Comparison of ENCODE assay signal across 25 cellular contexts in genomic region chr11:14860511-14860910, GRCh38.
"Had no signal": no experiment of that assay in that cellular context is flagged by ENCODE, and none has a peak within 500 bp of the region (broad histone marks: within the 10 kb centered on the region; RNA-seq: fewer than 3 reads in every experiment).

No MANE protein-coding gene starts in this region.

- H3K9ac ChIP-seq: neural progenitor cell, parathyroid adenoma had no signal

- H3K4me3 ChIP-seq: gastrocnemius medialis, heart left ventricle, hepatocyte, lung, neural progenitor cell, thoracic aorta, tibial nerve, upper lobe of left lung had no signal

- H3K9me3 Mint-ChIP-seq: effector memory CD8-positive, alpha-beta T cell had no signal

- H3K36me3 ChIP-seq: gastrocnemius medialis, thoracic aorta had no signal

- H3K79me2 ChIP-seq: hepatocyte, parathyroid adenoma had no signal

- ATAC-seq: effector memory CD8-positive, alpha-beta T cell; gastrocnemius medialis; heart left ventricle; left lobe of liver; sciatic nerve; stimulated activated memory B cell treated with anti-CD40 and anti-IgM and Interleukin-4, amounts not matched to agents 10 μg/mL and 1 μg/mL and 100 μg/mL, for 72 hours; stimulated activated naive CD8-positive, alpha-beta T cell treated with anti-CD3 and anti-CD28 coated beads, Interleukin-15, Interleukin-2, amounts not matched to agents 100 U/mL and 50 U/mL, for 24 hours had no signal

- H3K27ac Mint-ChIP-seq: effector memory CD8-positive, alpha-beta T cell; memory B cell; nephron; neural progenitor cell; progenitor cell of endocrine pancreas; stimulated activated memory B cell treated with anti-CD40 and anti-IgM and Interleukin-4, amounts not matched to agents 10 μg/mL and 1 μg/mL and 100 μg/mL, for 72 hours had no signal

- H2AFZ ChIP-seq: hepatocyte, neural progenitor cell, parathyroid adenoma had no signal

- H3K27me3 Mint-ChIP-seq: effector memory CD8-positive, alpha-beta T cell; progenitor cell of endocrine pancreas; stimulated activated memory B cell treated with anti-CD40 and anti-IgM and Interleukin-4, amounts not matched to agents 10 μg/mL and 1 μg/mL and 100 μg/mL, for 72 hours had no signal

- H3K27me3 ChIP-seq: gastrocnemius medialis, heart left ventricle, hepatocyte, neural progenitor cell, tibial nerve, upper lobe of left lung had no signal

- H3K27ac ChIP-seq: gastrocnemius medialis, heart left ventricle, hepatocyte, neural progenitor cell, parathyroid adenoma, thoracic aorta, tibial nerve, upper lobe of left lung had no signal

- H3K9me3 ChIP-seq: gastrocnemius medialis, thoracic aorta, upper lobe of left lung had no signal

- H3K4me3 Mint-ChIP-seq: effector memory CD8-positive, alpha-beta T cell; memory B cell; nephron; neural progenitor cell; stimulated activated memory B cell treated with anti-CD40 and anti-IgM and Interleukin-4, amounts not matched to agents 10 μg/mL and 1 μg/mL and 100 μg/mL, for 72 hours had no signal

- H3K4me2 ChIP-seq: hepatocyte, neural progenitor cell had no signal

- H3K4me1 Mint-ChIP-seq: memory B cell; nephron; stimulated activated memory B cell treated with anti-CD40 and anti-IgM and Interleukin-4, amounts not matched to agents 10 μg/mL and 1 μg/mL and 100 μg/mL, for 72 hours had no signal

- H3K4me1 ChIP-seq: gastrocnemius medialis, heart left ventricle, parathyroid adenoma, tibial nerve had no signal

- FAIRE-seq: endometrium, kidney, urothelium cell line had no signal

- DNase-seq: cortex of kidney; effector memory CD8-positive, alpha-beta T cell; foreskin fibroblast; gastrocnemius medialis; heart left ventricle; kidney; stimulated activated CD4-positive, alpha-beta T cell treated with anti-CD3 and anti-CD28 coated beads, Interleukin-2, amount 100 ng/mL, for 24 hours; stimulated activated CD4-positive, alpha-beta T cell treated with anti-CD3 and anti-CD28 coated beads, Interleukin-4, amount 100 ng/mL, for 24 hours; stimulated activated naive CD8-positive, alpha-beta T cell treated with anti-CD3 and anti-CD28 coated beads, Interleukin-15, Interleukin-2, amounts not matched to agents 100 U/mL and 50 U/mL, for 24 hours; substantia nigra; upper lobe of left lung had no signal
